ENCODE assay signal across 18 cellular contexts in the genomic region with DNA sequence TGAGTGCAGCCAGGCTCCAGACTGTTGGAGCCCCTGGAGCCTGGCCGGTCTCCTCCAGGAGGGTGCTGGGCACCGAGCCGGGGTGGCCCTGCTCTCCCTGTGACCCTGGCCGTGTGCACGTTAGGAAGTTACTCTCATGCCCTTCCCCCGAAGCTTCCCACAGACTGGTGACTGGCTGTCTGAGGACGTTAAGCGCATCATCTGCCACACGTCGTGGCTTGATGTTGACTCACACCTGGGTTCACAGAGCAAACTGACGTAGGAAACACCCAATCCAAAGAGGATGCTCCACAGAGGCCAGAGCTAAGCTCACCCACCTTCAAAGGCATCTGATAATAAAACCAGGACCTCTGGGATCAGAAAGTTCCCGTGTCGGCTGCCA.
DNase-seq lines count a peak whose midpoint lies in the region; ATAC-seq and TF ChIP-seq lines count a peak whose summit lies in the region.
"Had no signal": no experiment of that assay in that cellular context is flagged by ENCODE, and none has a peak within 500 bp of the region (broad histone marks: within the 10 kb centered on the region; RNA-seq: fewer than 3 reads in every experiment).

No MANE protein-coding gene starts in this region.

- no peak for TF ChIP-seq CTCF in HL-60 (IDR thresholded peaks at IDR 0.05; ENCODE audit: insufficient read depth, low read length)
- TF ChIP-seq CTCF in mesothelial cell of epicardium (IDR thresholded peaks at IDR 0.05; ENCODE audit: unreplicated experiment) = no peak

- no peak overlapping the region for H3K4me3 Mint-ChIP-seq in activated T-helper 17 cell treated with anti-CD3 and anti-CD28 coated beads, Interleukin-2, amount 50 U/mL, for 72 hours
- H3K4me3 Mint-ChIP-seq in mesothelial cell of epicardium = no peak overlapping the region
- H3K4me3 Mint-ChIP-seq: activated CD4-positive, alpha-beta memory T cell treated with anti-CD3 and anti-CD28 coated beads for 36 hours; CD14-positive monocyte; T-helper 2 cell treated with Interferon-gamma antibody and Interleukin-4, amounts not matched to agents 5 μg/mL and 100 μg/mL, for 36 hours had no signal

- DNase-seq in CD1c-positive myeloid dendritic cell (ENCODE audit: extremely low spot score) (peak; percentile 35), HL-60 (ENCODE audit: low read depth in 1 of 2, low spot score in 1 of 2) (peak; percentile 50 to 72), mesothelial cell of epicardium (ENCODE audit: low spot score in 2 of 2, unreplicated experiment in 2 of 2) (no peak), DMS 273 treated with DMSO at 0.1 percent for 48 hours (lab: John Stamatoyannopoulos, UW) (no peak), NCI-H774 (lab: John Stamatoyannopoulos, UW) (no peak), NCI-H345 treated with DMSO at 0.1 percent for 48 hours (lab: John Stamatoyannopoulos, UW; ENCODE audit: unreplicated experiment) (no peak)
- DNase-seq: activated CD4-positive, alpha-beta memory T cell treated with anti-CD3 and anti-CD28 coated beads for 36 hours; activated naive CD4-positive, alpha-beta T cell treated with Interleukin-2 at 50 U/mL for 16 hours; EL; NCI-H1417; NCI-H524 had no signal

- H3K27ac Mint-ChIP-seq in activated T-helper 17 cell treated with anti-CD3 and anti-CD28 coated beads, Interleukin-2, amount 50 U/mL, for 72 hours = no peak overlapping the region
- peak overlapping the region; percentile 47 for H3K27ac Mint-ChIP-seq in mesothelial cell of epicardium
- H3K27ac Mint-ChIP-seq: activated CD4-positive, alpha-beta memory T cell treated with anti-CD3 and anti-CD28 coated beads for 36 hours; T-helper 2 cell treated with Interferon-gamma antibody and Interleukin-4, amounts not matched to agents 5 μg/mL and 100 μg/mL, for 36 hours had no signal

- peak; percentile 25 for ATAC-seq in activated T-helper 17 cell treated with anti-CD3 and anti-CD28 coated beads, Interleukin-2, amount 50 U/mL, for 72 hours (replicated peaks)
- ATAC-seq in HG03108 (IDR thresholded peaks at IDR 0.05; ENCODE audit: unreplicated experiment) = no peak
- ATAC-seq: gastroesophageal sphincter had no signal

- H3K27me3 Mint-ChIP-seq in activated T-helper 17 cell treated with anti-CD3 and anti-CD28 coated beads, Interleukin-2, amount 50 U/mL, for 72 hours = peaks cover 32% of the 10 kb centered on the region
- peaks cover 3% of the 10 kb centered on the region for H3K27me3 Mint-ChIP-seq in mesothelial cell of epicardium (ENCODE audit: low read depth)

- peak overlapping the region; percentile 97 for H3K27ac ChIP-seq in HL-60 (replicated peaks)
- H3K27ac ChIP-seq: gastroesophageal sphincter, Peyer's patch had no signal

- H3K9me3 Mint-ChIP-seq in activated T-helper 17 cell treated with anti-CD3 and anti-CD28 coated beads, Interleukin-2, amount 50 U/mL, for 72 hours = no peaks in the 10 kb centered on the region
- no peaks in the 10 kb centered on the region for H3K9me3 Mint-ChIP-seq in mesothelial cell of epicardium
- H3K9me3 Mint-ChIP-seq: activated CD4-positive, alpha-beta memory T cell treated with anti-CD3 and anti-CD28 coated beads for 36 hours; CD14-positive monocyte; T-helper 2 cell treated with Interferon-gamma antibody and Interleukin-4, amounts not matched to agents 5 μg/mL and 100 μg/mL, for 36 hours had no signal

- H3K36me3 Mint-ChIP-seq in activated T-helper 17 cell treated with anti-CD3 and anti-CD28 coated beads, Interleukin-2, amount 50 U/mL, for 72 hours (ENCODE audit: low read depth) = no peaks in the 10 kb centered on the region
- no peaks in the 10 kb centered on the region for H3K36me3 Mint-ChIP-seq in mesothelial cell of epicardium
- H3K36me3 Mint-ChIP-seq: activated CD4-positive, alpha-beta memory T cell treated with anti-CD3 and anti-CD28 coated beads for 36 hours; brain; CD14-positive monocyte had no signal

- no peak overlapping the region for H3K4me3 ChIP-seq in HL-60 (replicated peaks; ENCODE audit: insufficient read depth, low read length)
- H3K4me3 ChIP-seq: gastroesophageal sphincter, Peyer's patch had no signal

- H3K4me1 Mint-ChIP-seq in activated T-helper 17 cell treated with anti-CD3 and anti-CD28 coated beads, Interleukin-2, amount 50 U/mL, for 72 hours = no peaks in the 10 kb centered on the region
- peaks cover 45% of the 10 kb centered on the region for H3K4me1 Mint-ChIP-seq in mesothelial cell of epicardium

- H3K27me3 ChIP-seq in HL-60 (ENCODE audit: insufficient read depth, poor library complexity, severe bottlenecking) = no peaks in the 10 kb centered on the region
- H3K27me3 ChIP-seq: Peyer's patch had no signal

Comparison
In these comparisons a context has a peak if more than half of its experiments do, and no peak if none do; other contexts are left out.
1. DNase-seq: peak in CD1c-positive myeloid dendritic cell (single experiment) and HL-60 (2 of 2); none in mesothelial cell of epicardium (0 of 2), DMS 273 treated with DMSO at 0.1 percent for 48 hours (single experiment), NCI-H774 (single experiment) and NCI-H345 treated with DMSO at 0.1 percent for 48 hours (single experiment).